1 cellular context compared by ENCODE assay signal in the genomic region with DNA sequence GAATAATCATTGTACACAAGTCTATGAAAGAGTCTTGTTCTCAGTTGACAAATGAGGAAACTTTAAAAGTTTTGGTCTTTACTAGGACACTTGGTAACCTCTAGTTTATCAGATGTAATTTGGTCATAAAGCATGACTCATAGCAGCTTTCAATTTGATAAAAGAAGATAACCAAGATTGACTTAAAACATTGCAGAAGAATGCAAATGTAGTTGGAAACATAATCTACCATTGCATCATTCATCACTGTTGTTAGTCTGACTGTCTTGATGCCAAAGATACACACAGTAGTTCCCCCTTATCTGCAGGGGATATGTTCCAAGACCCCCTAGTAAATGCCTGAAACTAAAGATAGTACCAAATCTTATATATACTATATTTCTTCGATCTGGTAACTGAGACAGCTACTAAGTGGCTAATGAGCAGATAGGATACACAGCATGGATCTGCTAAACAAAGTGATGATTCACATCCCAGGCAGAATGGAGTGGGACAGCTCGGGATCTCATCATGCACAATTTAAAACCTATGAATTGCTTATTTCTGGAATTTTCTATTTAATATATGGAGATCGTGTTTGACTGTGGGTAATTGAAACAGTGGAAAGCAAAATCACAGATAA.
TF ChIP-seq lines count a peak whose summit lies in the region.

No MANE protein-coding gene starts in this region.

TF ChIP-seq in HEK293, 187 proteins besides CTCF, POLR2A, EP300 and RAD21 (continued from another document):
- TF ChIP-seq TSHZ1 (tag by site-specific recombination; IDR thresholded peaks at IDR 0.05; ENCODE audit: borderline replicate concordance) = no peak
- no peak for TF ChIP-seq ZSCAN16 (tag by site-specific recombination; IDR thresholded peaks at IDR 0.05)
- TF ChIP-seq ZNF639 (tag by site-specific recombination; IDR thresholded peaks at IDR 0.05) = no peak
- TF ChIP-seq INSM2 (tag by site-specific recombination; IDR thresholded peaks at IDR 0.05) = no peak
- TF ChIP-seq ZNF510 (tag by site-specific recombination; IDR thresholded peaks at IDR 0.05; ENCODE audit: insufficient replicate concordance) = no peak
- TF ChIP-seq, protein P1, sequence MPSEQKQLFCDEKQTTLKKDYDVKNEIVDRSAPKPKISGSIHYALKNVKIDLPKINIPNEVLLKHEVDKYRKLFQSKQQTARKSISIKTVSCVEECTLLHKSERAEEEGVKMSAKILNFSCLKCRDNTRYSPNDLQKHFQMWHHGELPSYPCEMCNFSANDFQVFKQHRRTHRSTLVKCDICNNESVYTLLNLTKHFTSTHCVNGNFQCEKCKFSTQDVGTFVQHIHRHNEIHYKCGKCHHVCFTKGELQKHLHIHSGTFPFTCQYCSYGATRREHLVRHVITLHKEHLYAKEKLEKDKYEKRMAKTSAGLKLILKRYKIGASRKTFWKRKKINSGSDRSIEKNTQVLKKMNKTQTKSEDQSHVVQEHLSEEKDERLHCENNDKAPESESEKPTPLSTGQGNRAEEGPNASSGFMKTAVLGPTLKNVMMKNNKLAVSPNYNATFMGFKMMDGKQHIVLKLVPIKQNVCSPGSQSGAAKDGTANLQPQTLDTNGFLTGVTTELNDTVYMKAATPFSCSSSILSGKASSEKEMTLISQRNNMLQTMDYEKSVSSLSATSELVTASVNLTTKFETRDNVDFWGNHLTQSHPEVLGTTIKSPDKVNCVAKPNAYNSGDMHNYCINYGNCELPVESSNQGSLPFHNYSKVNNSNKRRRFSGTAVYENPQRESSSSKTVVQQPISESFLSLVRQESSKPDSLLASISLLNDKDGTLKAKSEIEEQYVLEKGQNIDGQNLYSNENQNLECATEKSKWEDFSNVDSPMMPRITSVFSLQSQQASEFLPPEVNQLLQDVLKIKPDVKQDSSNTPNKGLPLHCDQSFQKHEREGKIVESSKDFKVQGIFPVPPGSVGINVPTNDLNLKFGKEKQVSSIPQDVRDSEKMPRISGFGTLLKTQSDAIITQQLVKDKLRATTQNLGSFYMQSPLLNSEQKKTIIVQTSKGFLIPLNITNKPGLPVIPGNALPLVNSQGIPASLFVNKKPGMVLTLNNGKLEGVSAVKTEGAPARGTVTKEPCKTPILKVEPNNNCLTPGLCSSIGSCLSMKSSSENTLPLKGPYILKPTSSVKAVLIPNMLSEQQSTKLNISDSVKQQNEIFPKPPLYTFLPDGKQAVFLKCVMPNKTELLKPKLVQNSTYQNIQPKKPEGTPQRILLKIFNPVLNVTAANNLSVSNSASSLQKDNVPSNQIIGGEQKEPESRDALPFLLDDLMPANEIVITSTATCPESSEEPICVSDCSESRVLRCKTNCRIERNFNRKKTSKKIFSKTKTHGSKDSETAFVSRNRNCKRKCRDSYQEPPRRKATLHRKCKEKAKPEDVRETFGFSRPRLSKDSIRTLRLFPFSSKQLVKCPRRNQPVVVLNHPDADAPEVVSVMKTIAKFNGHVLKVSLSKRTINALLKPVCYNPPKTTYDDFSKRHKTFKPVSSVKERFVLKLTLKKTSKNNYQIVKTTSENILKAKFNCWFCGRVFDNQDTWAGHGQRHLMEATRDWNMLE (tag by site-specific recombination; conservative IDR thresholded peaks at IDR 0.05; ENCODE audit: low read depth) = 0 out of 2 replicates have a peak, but pooled peaks have one; percentile 37
- no peak for TF ChIP-seq FEZF1 (tag by site-specific recombination; IDR thresholded peaks at IDR 0.05)
- TF ChIP-seq KLF8 (tag by site-specific recombination; IDR thresholded peaks at IDR 0.05) = peak; percentile 30; the same call in 1 of the 2 replicates
- no peak for TF ChIP-seq ZNF514 (tag by site-specific recombination; IDR thresholded peaks at IDR 0.05)
- TF ChIP-seq, protein P2, sequence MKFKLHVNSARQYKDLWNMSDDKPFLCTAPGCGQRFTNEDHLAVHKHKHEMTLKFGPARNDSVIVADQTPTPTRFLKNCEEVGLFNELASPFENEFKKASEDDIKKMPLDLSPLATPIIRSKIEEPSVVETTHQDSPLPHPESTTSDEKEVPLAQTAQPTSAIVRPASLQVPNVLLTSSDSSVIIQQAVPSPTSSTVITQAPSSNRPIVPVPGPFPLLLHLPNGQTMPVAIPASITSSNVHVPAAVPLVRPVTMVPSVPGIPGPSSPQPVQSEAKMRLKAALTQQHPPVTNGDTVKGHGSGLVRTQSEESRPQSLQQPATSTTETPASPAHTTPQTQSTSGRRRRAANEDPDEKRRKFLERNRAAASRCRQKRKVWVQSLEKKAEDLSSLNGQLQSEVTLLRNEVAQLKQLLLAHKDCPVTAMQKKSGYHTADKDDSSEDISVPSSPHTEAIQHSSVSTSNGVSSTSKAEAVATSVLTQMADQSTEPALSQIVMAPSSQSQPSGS (tag by site-specific recombination; IDR thresholded peaks at IDR 0.05; ENCODE audit: low read depth) = 0 out of 2 replicates have a peak, but pooled peaks have one; percentile 7
- no peak for TF ChIP-seq ZNF76 (tag by site-specific recombination; IDR thresholded peaks at IDR 0.05; ENCODE audit: borderline replicate concordance, low read depth)
- peak; percentile 36; the same call in 1 of the 2 replicates for TF ChIP-seq ZNF335 (tag by site-specific recombination; conservative IDR thresholded peaks at IDR 0.05)
- no peak for TF ChIP-seq ZSCAN18 (tag by site-specific recombination; IDR thresholded peaks at IDR 0.05)
- no peak for TF ChIP-seq SETDB1 (IDR thresholded peaks at IDR 0.05; ENCODE audit: insufficient read length, low read length)
- TF ChIP-seq YY2 (tag by site-specific recombination; IDR thresholded peaks at IDR 0.05) = no peak
- TF ChIP-seq ZNF16 (tag by site-specific recombination; IDR thresholded peaks at IDR 0.05; ENCODE audit: low read depth) = no peak
- no peak for TF ChIP-seq AEBP2 (tag by site-specific recombination; IDR thresholded peaks at IDR 0.05; ENCODE audit: borderline replicate concordance)
- TF ChIP-seq, protein P3, sequence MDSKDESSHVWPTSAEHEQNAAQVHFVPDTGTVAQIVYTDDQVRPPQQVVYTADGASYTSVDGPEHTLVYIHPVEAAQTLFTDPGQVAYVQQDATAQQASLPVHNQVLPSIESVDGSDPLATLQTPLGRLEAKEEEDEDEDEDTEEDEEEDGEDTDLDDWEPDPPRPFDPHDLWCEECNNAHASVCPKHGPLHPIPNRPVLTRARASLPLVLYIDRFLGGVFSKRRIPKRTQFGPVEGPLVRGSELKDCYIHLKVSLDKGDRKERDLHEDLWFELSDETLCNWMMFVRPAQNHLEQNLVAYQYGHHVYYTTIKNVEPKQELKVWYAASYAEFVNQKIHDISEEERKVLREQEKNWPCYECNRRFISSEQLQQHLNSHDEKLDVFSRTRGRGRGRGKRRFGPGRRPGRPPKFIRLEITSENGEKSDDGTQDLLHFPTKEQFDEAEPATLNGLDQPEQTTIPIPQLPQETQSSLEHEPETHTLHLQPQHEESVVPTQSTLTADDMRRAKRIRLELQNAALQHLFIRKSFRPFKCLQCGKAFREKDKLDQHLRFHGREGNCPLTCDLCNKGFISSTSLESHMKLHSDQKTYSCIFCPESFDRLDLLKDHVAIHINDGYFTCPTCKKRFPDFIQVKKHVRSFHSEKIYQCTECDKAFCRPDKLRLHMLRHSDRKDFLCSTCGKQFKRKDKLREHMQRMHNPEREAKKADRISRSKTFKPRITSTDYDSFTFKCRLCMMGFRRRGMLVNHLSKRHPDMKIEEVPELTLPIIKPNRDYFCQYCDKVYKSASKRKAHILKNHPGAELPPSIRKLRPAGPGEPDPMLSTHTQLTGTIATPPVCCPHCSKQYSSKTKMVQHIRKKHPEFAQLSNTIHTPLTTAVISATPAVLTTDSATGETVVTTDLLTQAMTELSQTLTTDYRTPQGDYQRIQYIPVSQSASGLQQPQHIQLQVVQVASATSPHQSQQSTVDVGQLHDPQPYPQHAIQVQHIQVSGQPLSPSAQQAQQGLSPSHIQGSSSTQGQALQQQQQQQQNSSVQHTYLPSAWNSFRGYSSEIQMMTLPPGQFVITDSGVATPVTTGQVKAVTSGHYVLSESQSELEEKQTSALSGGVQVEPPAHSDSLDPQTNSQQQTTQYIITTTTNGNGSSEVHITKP (tag by site-specific recombination; IDR thresholded peaks at IDR 0.05) = 0 out of 2 replicates have a peak, but pooled peaks have one; percentile 18
- TF ChIP-seq, protein P4, sequence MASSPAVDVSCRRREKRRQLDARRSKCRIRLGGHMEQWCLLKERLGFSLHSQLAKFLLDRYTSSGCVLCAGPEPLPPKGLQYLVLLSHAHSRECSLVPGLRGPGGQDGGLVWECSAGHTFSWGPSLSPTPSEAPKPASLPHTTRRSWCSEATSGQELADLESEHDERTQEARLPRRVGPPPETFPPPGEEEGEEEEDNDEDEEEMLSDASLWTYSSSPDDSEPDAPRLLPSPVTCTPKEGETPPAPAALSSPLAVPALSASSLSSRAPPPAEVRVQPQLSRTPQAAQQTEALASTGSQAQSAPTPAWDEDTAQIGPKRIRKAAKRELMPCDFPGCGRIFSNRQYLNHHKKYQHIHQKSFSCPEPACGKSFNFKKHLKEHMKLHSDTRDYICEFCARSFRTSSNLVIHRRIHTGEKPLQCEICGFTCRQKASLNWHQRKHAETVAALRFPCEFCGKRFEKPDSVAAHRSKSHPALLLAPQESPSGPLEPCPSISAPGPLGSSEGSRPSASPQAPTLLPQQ (tag by site-specific recombination; IDR thresholded peaks at IDR 0.05) = 0 out of 2 replicates have a peak, but pooled peaks have one; percentile 18
